Comparison of ENCODE assay signal across 11 cellular contexts in the genomic region with DNA sequence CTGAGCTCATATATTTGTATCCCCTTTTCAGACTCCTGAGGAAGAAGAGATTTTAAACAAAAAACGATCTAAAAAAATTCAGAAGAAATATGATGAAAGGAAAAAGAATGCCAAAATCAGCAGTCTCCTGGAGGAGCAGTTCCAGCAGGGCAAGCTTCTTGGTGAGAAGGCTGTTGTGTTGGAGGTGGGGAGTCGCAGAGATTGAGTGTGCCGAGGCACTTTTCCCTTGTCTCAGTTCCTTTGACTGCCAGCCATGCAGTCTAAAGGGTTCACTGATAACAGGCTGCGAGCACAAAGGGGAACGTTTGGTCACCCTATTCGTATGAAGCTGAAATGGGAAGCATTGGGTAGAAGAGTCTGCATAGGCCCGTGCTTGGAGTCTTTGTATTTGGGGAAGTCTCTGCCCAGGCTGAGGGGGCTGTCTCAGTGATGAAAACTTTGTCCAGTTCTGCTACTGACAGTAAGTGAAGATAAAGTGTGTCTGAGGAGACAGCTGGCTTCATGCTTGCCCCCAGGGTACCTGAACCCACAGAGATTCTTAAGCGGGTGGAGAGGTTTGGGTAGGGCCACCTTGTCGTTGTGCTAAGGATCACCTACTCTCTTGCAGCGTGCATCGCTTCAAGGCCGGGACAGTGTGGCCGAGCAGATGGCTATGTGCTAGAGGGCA. TPM values are rescaled to one million over a fixed set of nuclear protein-coding genes. Genes with fewer than 3 reads are reported as not detected.
DNase-seq lines count a peak whose midpoint lies in the region; ATAC-seq and TF ChIP-seq lines count a peak whose summit lies in the region.
"Had no signal": no experiment of that assay in that cellular context is flagged by ENCODE, and none has a peak within 500 bp of the region (broad histone marks: within the 10 kb centered on the region; RNA-seq: fewer than 3 reads in every experiment).

No MANE protein-coding gene starts in this region.

- H4K20me1 ChIP-seq in OCI-LY1 (ENCODE audit: insufficient read depth, low read length) = no peaks in the 10 kb centered on the region

- no peaks in the 10 kb centered on the region for H3K9me2 ChIP-seq in OCI-LY1 (ENCODE audit: low read depth, low read length)

- DNase-seq in activated CD8-positive, alpha-beta memory T cell treated with anti-CD3 and anti-CD28 coated beads, Interleukin-2, amount 10 ng/mL, durations not matched to agents 7 days and 5 days = no peak
- no peak for DNase-seq in activated CD8-positive, alpha-beta memory T cell treated with anti-CD3 and anti-CD28 coated beads, Interleukin-2, amount 50 U/mL, for 4 hours
- DNase-seq in central memory CD8-positive, alpha-beta T cell (ENCODE audit: low spot score in 2 of 2) = no peak
- DNase-seq in skeletal muscle cell (ENCODE audit: low read depth) = no peak
- DNase-seq in NCI-H524 treated with DMSO at 0.1 percent for 48 hours (lab: John Stamatoyannopoulos, UW) = no peak
- no peak for DNase-seq in ACHN
- DNase-seq: dermis blood vessel endothelial cell, kidney glomerular epithelial cell, NCI-H1930 had no signal

- peak overlapping the region; percentile 16; the same call in 1 of the 2 replicates for H3K9ac ChIP-seq in OCI-LY1 (ENCODE audit: low read length)

- no peak overlapping the region for H2AFZ ChIP-seq in OCI-LY1 (ENCODE audit: low read length)

- H3K4me3 ChIP-seq in OCI-LY1 (ENCODE audit: low read depth, low read length, poor library complexity, severe bottlenecking) (peak overlapping the region; percentile 92), skeletal muscle cell (ENCODE audit: low read depth, low read length) (peak overlapping the region; percentile 80)

- H3K36me3 ChIP-seq in OCI-LY1 (ENCODE audit: insufficient read depth, low read length) = peaks cover 65% of the 10 kb centered on the region

- H3K27me3 Mint-ChIP-seq in activated CD8-positive, alpha-beta memory T cell treated with anti-CD3 and anti-CD28 coated beads, Interleukin-2, amount 10 ng/mL, durations not matched to agents 7 days and 5 days = no peaks in the 10 kb centered on the region
- H3K27me3 Mint-ChIP-seq in central memory CD8-positive, alpha-beta T cell = no peaks in the 10 kb centered on the region

- H3K9me3 ChIP-seq in OCI-LY1 (ENCODE audit: low read length) = no peaks in the 10 kb centered on the region

- H3K9me3 Mint-ChIP-seq in activated CD8-positive, alpha-beta memory T cell treated with anti-CD3 and anti-CD28 coated beads, Interleukin-2, amount 10 ng/mL, durations not matched to agents 7 days and 5 days (ENCODE audit: low read depth) = no peaks in the 10 kb centered on the region
- H3K9me3 Mint-ChIP-seq in central memory CD8-positive, alpha-beta T cell = no peaks in the 10 kb centered on the region

- ATAC-seq in activated CD8-positive, alpha-beta memory T cell treated with anti-CD3 and anti-CD28 coated beads, Interleukin-2, amount 10 ng/mL, durations not matched to agents 7 days and 5 days = no peak
- ATAC-seq in central memory CD8-positive, alpha-beta T cell (replicated peaks; ENCODE audit: extremely low read depth, poor library complexity, severe bottlenecking) = no peak
- ATAC-seq in HG02623 (IDR thresholded peaks at IDR 0.05; ENCODE audit: unreplicated experiment) = no peak

- in situ Hi-C loops in ACHN (cut with HindIII; ENCODE audit: low pct_ligation_motif_present, low pct_unique_long_range_greater_than_20kb, low sequenced_read_pairs) = no loop called here

- no peak for TF ChIP-seq CTCF in OCI-LY1 (IDR thresholded peaks at IDR 0.05; ENCODE audit: low read length)

- peaks cover 16% of the 10 kb centered on the region for H3K79me2 ChIP-seq in OCI-LY1 (ENCODE audit: insufficient read depth, low read length)

- peak overlapping the region; percentile 82 for H3K27ac ChIP-seq in OCI-LY1 (ENCODE audit: low read depth, low read length, poor library complexity, severe bottlenecking)

- peak overlapping the region; percentile 93 for H3K27ac Mint-ChIP-seq in activated CD8-positive, alpha-beta memory T cell treated with anti-CD3 and anti-CD28 coated beads, Interleukin-2, amount 10 ng/mL, durations not matched to agents 7 days and 5 days
- peak overlapping the region; percentile 92 for H3K27ac Mint-ChIP-seq in central memory CD8-positive, alpha-beta T cell (ENCODE audit: low read depth)

- H3K36me3 Mint-ChIP-seq in activated CD8-positive, alpha-beta memory T cell treated with anti-CD3 and anti-CD28 coated beads, Interleukin-2, amount 10 ng/mL, durations not matched to agents 7 days and 5 days = peaks cover 67% of the 10 kb centered on the region
- peaks cover 64% of the 10 kb centered on the region for H3K36me3 Mint-ChIP-seq in central memory CD8-positive, alpha-beta T cell (ENCODE audit: insufficient read depth)

- peaks cover 13% of the 10 kb centered on the region for H3F3A ChIP-seq in OCI-LY1 (ENCODE audit: insufficient read depth, low read length)

- H3K4me1 ChIP-seq in OCI-LY1 (ENCODE audit: insufficient read depth, low read length, severe bottlenecking) = peaks cover 32% of the 10 kb centered on the region

- no peaks in the 10 kb centered on the region for H3K27me3 ChIP-seq in OCI-LY1 (ENCODE audit: insufficient read depth, low read length)

- peak overlapping the region; percentile 93 for H3K4me3 Mint-ChIP-seq in activated CD8-positive, alpha-beta memory T cell treated with anti-CD3 and anti-CD28 coated beads, Interleukin-2, amount 10 ng/mL, durations not matched to agents 7 days and 5 days
- peak overlapping the region; percentile 91 for H3K4me3 Mint-ChIP-seq in central memory CD8-positive, alpha-beta T cell

- CTCF ChIA-PET in activated CD8-positive, alpha-beta memory T cell treated with anti-CD3 and anti-CD28 coated beads, Interleukin-2, amount 10 ng/mL, durations not matched to agents 7 days and 5 days (lab: Charles Lee) = interaction anchor here (0.7 to 1.3 kb wide), 5 partner anchors 9 to 57 kb away, joined by 3 to 4 read pairs (median 3); partner anchors contain the start of gene PLK3

- H3K4me2 ChIP-seq in OCI-LY1 (ENCODE audit: low read length) = peak overlapping the region; percentile 84

- peaks cover 48% of the 10 kb centered on the region for H3K4me1 Mint-ChIP-seq in activated CD8-positive, alpha-beta memory T cell treated with anti-CD3 and anti-CD28 coated beads, Interleukin-2, amount 10 ng/mL, durations not matched to agents 7 days and 5 days
- peaks cover 34% of the 10 kb centered on the region for H3K4me1 Mint-ChIP-seq in central memory CD8-positive, alpha-beta T cell

RNA-seq across cellular contexts. Expression of gene RPS8, which starts 2.8 kb away (rescaled TPM):
- 1,000 to 10,000 TPM; 1,353 to 1,538 TPM for total RNA-seq in activated CD8-positive, alpha-beta memory T cell treated with anti-CD3 and anti-CD28 coated beads, Interleukin-2, amount 10 ng/mL, durations not matched to agents 7 days and 5 days

RNA-seq across cellular contexts. Expression of gene BEST4, which starts 9.9 kb away (rescaled TPM):
- total RNA-seq in activated CD8-positive, alpha-beta memory T cell treated with anti-CD3 and anti-CD28 coated beads, Interleukin-2, amount 10 ng/mL, durations not matched to agents 7 days and 5 days = under 1 TPM; 0.73 to 0.79 TPM
- total RNA-seq: dermis blood vessel endothelial cell had no signal

RNA-seq across cellular contexts. Expression of gene PLK3, which starts 22.1 kb away (rescaled TPM):
- total RNA-seq in activated CD8-positive, alpha-beta memory T cell treated with anti-CD3 and anti-CD28 coated beads, Interleukin-2, amount 10 ng/mL, durations not matched to agents 7 days and 5 days = 10 to 100 TPM; 43.1 to 48.9 TPM

RNA-seq across cellular contexts. Expression of gene DYNLT4, which starts 29.0 kb away (rescaled TPM):
- 1 to 10 TPM in 1 of 2 experiments, under 1 TPM in 1; 0.40 to 1.3 TPM for total RNA-seq in activated CD8-positive, alpha-beta memory T cell treated with anti-CD3 and anti-CD28 coated beads, Interleukin-2, amount 10 ng/mL, durations not matched to agents 7 days and 5 days
- total RNA-seq: dermis blood vessel endothelial cell had no signal

RNA-seq across cellular contexts. Expression of gene BTBD19, which starts 30.2 kb away (rescaled TPM):
- 1 to 10 TPM; 3.7 to 4.5 TPM for total RNA-seq in activated CD8-positive, alpha-beta memory T cell treated with anti-CD3 and anti-CD28 coated beads, Interleukin-2, amount 10 ng/mL, durations not matched to agents 7 days and 5 days
